ENCODE assay signal across 15 cellular contexts in the genomic region with DNA sequence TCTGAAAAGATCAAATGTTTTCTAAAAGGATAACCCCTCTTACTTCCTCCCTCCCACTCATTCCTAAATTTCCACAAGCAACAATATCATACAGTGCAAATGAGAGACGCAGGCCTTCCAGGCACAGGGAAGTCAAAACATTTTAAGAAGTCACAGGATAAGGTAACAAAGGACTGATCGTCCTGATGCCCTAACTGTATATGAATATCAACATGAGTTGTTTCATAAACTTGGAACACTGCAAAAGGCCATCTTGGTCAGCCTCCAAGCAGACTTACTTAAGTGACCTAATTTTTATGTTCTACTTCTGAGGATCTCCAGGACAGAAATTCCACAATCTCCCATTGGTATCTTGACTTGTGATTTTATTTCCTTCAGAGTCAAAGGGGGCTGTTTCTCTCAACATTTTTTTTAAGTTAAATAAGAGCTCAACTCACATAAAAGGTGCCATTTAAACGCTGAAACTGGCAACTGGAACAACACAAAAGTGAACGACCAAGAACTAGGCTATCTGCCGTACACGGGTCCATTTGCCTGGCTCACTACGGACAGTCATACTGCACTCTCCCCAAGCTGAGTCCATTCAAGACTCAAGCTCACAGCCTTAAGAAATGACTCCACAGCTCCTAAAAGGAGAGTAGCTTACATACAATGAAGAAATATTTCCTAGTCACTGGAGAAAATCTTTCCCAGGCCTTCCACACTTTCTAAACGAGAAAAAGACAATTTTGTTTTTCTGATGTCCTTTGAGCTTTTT.
A peak's percentile ranks its signal among the peaks of the same experiment; 100 is the strongest.
DNase-seq lines count a peak whose midpoint lies in the region; ATAC-seq and TF ChIP-seq lines count a peak whose summit lies in the region.
"Had no signal": no experiment of that assay in that cellular context is flagged by ENCODE, and none has a peak within 500 bp of the region (broad histone marks: within the 10 kb centered on the region; RNA-seq: fewer than 3 reads in every experiment).

No MANE protein-coding gene starts in this region.

- H4K20me1 ChIP-seq in osteoblast (ENCODE audit: insufficient read depth, low read length) = no peaks in the 10 kb centered on the region

- H3K27ac ChIP-seq in ascending aorta = peak overlapping the region; percentile 38 to 60
- H3K27ac ChIP-seq in osteoblast (ENCODE audit: low read depth, low read length) = peak overlapping the region; percentile 74
- H3K27ac ChIP-seq in aorta (ENCODE audit: low read depth in 1 of 2, low read length in 2 of 2) = peak overlapping the region in 1 of 2 donors; percentile 28
- H3K27ac ChIP-seq: epithelial cell of prostate had no signal

- H3K4me3 ChIP-seq in ascending aorta = no peak overlapping the region
- H3K4me3 ChIP-seq in fibroblast of villous mesenchyme (ENCODE audit: low read depth, low read length) = no peak overlapping the region
- no peak overlapping the region for H3K4me3 ChIP-seq in osteoblast (ENCODE audit: insufficient read depth, low read length)
- H3K4me3 ChIP-seq in aorta (ENCODE audit: low read length in 2 of 2) = no peak overlapping the region
- H3K4me3 ChIP-seq: Peyer's patch had no signal

- peak overlapping the region; percentile 2 for H2AFZ ChIP-seq in osteoblast (ENCODE audit: low read length)

- peaks cover 15 to 33% of the 10 kb centered on the region in 2 donors for H3K4me1 ChIP-seq in ascending aorta
- peaks cover 33% of the 10 kb centered on the region for H3K4me1 ChIP-seq in osteoblast (ENCODE audit: insufficient read depth, low read length)
- peaks cover 2 to 6% of the 10 kb centered on the region in 2 donors for H3K4me1 ChIP-seq in aorta (ENCODE audit: control insufficient read depth in 1 of 2, insufficient read depth in 2 of 2, low read length in 2 of 2)

- DNase-seq in ascending aorta (ENCODE audit: low spot score in 2 of 2) (no peak), fibroblast of villous mesenchyme (ENCODE audit: low read depth) (peak; percentile 68), osteoblast (ENCODE audit: insufficient read length, low spot score, missing footprints) (no peak), aorta (no peak), G401 (ENCODE audit: low spot score) (no peak), NCI-H2081 (lab: John Stamatoyannopoulos, UW) (no peak)
- DNase-seq: activated CD4-positive, alpha-beta T cell treated with anti-CD3 and anti-CD28 coated beads, Interleukin-2, amount 50 U/mL, for 48 hours; activated effector memory CD4-positive, alpha-beta T cell treated with Interleukin-2 at 50 U/mL for 16 hours; CD8-positive, alpha-beta memory T cell; NCI-H1092; NCI-H226; Peyer's patch; retina had no signal

- TF ChIP-seq CTCF in ascending aorta (IDR thresholded peaks at IDR 0.05) (no peak), fibroblast of villous mesenchyme (IDR thresholded peaks at IDR 0.05; ENCODE audit: insufficient read depth, low read depth, low read length) (no peak), osteoblast (IDR thresholded peaks at IDR 0.05; ENCODE audit: extremely low read depth, low read depth, low read length) (no peak)

- peak overlapping the region; percentile 8 for H3K4me2 ChIP-seq in osteoblast (ENCODE audit: insufficient read depth, low read length)

- no peaks in the 10 kb centered on the region for H3K27me3 ChIP-seq in ascending aorta
- H3K27me3 ChIP-seq in osteoblast (ENCODE audit: insufficient read depth, low read length) = no peaks in the 10 kb centered on the region
- no peaks in the 10 kb centered on the region for H3K27me3 ChIP-seq in aorta (ENCODE audit: control insufficient read depth in 1 of 2, insufficient read depth in 2 of 2, low read length in 1 of 2)
- H3K27me3 ChIP-seq: Peyer's patch had no signal

- H3K36me3 ChIP-seq in ascending aorta (no peaks in the 10 kb centered on the region), osteoblast (ENCODE audit: insufficient read depth, low read length) (no peaks in the 10 kb centered on the region), aorta (ENCODE audit: control insufficient read depth in 1 of 2, insufficient read depth in 2 of 2, low read length in 1 of 2) (no peaks in the 10 kb centered on the region)
- H3K36me3 ChIP-seq: Peyer's patch had no signal

- peak; percentile 62 for ATAC-seq in aorta (ENCODE audit: low FRiP score)
- ATAC-seq in GM19467 (IDR thresholded peaks at IDR 0.05; ENCODE audit: unreplicated experiment) = no peak

- H3K79me2 ChIP-seq in osteoblast (ENCODE audit: insufficient read depth, low read length) = peaks cover 12% of the 10 kb centered on the region

- 24 to 25% methylated on average over 8 of the region's 8 CpGs for WGBS in aorta, 2 donors

- in situ Hi-C loops in G401 (cut with HindIII; ENCODE audit: low sequenced_read_pairs) = no loop called here

- H3K9me3 ChIP-seq in ascending aorta (no peaks in the 10 kb centered on the region), osteoblast (ENCODE audit: low read depth, low read length) (no peaks in the 10 kb centered on the region), aorta (ENCODE audit: control insufficient read depth, low read length) (no peaks in the 10 kb centered on the region)
- H3K9me3 ChIP-seq: Peyer's patch had no signal

- intact Hi-C loops in ascending aorta (cut with DNase I) (no loop called here), aorta (cut with DNase I) (no loop called here)
